In genomic region chr20:6630494-6630893, GRCh38 we compare ENCODE assay signal across 20 cellular contexts.
"Had no signal": no experiment of that assay in that cellular context is flagged by ENCODE, and none has a peak within 500 bp of the region (broad histone marks: within the 10 kb centered on the region; RNA-seq: fewer than 3 reads in every experiment).

No MANE protein-coding gene starts in this region.

- ATAC-seq: left lobe of liver; lower lobe of right lung; naive thymus-derived CD4-positive, alpha-beta T cell; sciatic nerve; stimulated activated memory B cell treated with anti-CD40 and anti-IgM and Interleukin-4, amounts not matched to agents 10 μg/mL and 1 μg/mL and 100 μg/mL, for 72 hours had no signal

- H3K4me1 ChIP-seq: prostate gland, spleen, tibial artery, upper lobe of left lung, uterus had no signal

- H3K36me3 ChIP-seq: lower lobe of right lung, prostate gland, spleen, tibial artery, upper lobe of left lung, uterus had no signal

- DNase-seq: erythroblast; foreskin melanocyte; head of caudate nucleus; hippocampal formation; lower lobe of right lung; naive thymus-derived CD4-positive, alpha-beta T cell; nephron progenitor cell; retina; spleen; stimulated activated CD4-positive, alpha-beta T cell treated with anti-CD3 and anti-CD28 coated beads, Interleukin-15, amount 100 ng/mL, for 24 hours; stimulated activated CD4-positive, alpha-beta T cell treated with anti-CD3 and anti-CD28 coated beads, Interleukin-1b, Interleukin-23, amount 100 ng/mL, for 48 hours; stimulated activated CD4-positive, alpha-beta T cell treated with anti-CD3 and anti-CD28 coated beads, Interleukin-4, amount 100 ng/mL, for 24 hours; tibial artery; upper lobe of left lung; uterus had no signal

- H3K4me3 ChIP-seq: lower lobe of right lung, prostate gland, spleen, tibial artery, upper lobe of left lung, uterus had no signal

- H3K27ac ChIP-seq: lower lobe of right lung, parathyroid adenoma, prostate gland, spleen, tibial artery, upper lobe of left lung, uterus had no signal

- H3K27me3 ChIP-seq: spleen, upper lobe of left lung, uterus had no signal

- H3K9me3 ChIP-seq: lower lobe of right lung, prostate gland, tibial artery, upper lobe of left lung, uterus had no signal
